ENCODE assay signal across 21 cellular contexts in the genomic region with DNA sequence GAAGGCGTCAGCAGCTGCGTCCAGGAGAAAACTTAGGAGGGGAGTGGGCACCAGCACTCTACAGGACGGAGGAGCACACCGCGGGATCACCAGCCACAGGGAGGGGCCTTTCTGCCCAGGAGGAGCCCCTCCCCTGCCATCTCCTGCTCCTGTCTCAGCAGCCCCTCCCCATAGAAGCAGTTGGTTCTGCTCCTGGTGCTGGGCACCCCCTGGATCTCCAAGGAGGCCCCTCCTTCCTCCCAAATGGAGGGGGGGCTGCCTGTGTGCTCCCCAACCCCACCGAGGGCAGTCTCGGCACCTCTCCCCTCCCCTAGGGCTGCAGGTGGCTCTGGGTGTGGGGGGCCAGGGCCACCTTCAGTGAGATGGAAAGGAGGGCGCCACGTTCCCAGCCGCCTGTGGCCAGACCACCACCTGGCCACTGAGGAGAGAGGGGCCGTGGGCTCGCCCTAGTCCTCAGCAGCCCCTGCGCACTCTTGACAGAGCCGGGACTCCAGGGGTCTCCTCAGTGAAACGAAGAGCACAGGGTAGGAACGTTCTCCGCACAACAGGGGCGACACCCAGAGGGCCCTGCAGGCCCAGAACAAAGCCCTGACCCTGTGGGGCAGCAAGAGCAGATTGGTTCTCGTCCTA. TPM values are rescaled to one million over a fixed set of nuclear protein-coding genes. Genes with fewer than 3 reads are reported as not detected.
DNase-seq lines count a peak whose midpoint lies in the region; ATAC-seq, FAIRE-seq and TF ChIP-seq lines count a peak whose summit lies in the region.
"Had no signal": no experiment of that assay in that cellular context is flagged by ENCODE, and none has a peak within 500 bp of the region (broad histone marks: within the 10 kb centered on the region; RNA-seq: fewer than 3 reads in every experiment).

No MANE protein-coding gene starts in this region.

- no TSS peak for BruUV-seq in OCI-LY7 (replicated peaks; lab: Mats Ljungman, UMichigan)

- H4K20me1 ChIP-seq in osteoblast (ENCODE audit: insufficient read depth, low read length) (no peaks in the 10 kb centered on the region), OCI-LY7 (ENCODE audit: insufficient read depth, low read length) (no peaks in the 10 kb centered on the region)

- TF ChIP-seq CTCF in RWPE1 (conservative IDR thresholded peaks at IDR 0.05; ENCODE audit: low read depth) (no peak), kidney (IDR thresholded peaks at IDR 0.05; ENCODE audit: borderline replicate concordance, extremely low read depth, insufficient read depth) (no peak), osteoblast (IDR thresholded peaks at IDR 0.05; ENCODE audit: extremely low read depth, low read depth, low read length) (no peak), OCI-LY7 (conservative IDR thresholded peaks at IDR 0.05; ENCODE audit: low read length) (no peak)

- no peak for DNase-seq in RWPE1 (ENCODE audit: low spot score)
- peak; percentile 49 for DNase-seq in kidney
- DNase-seq in osteoblast (ENCODE audit: insufficient read length, low spot score, missing footprints): peak; percentile 56
- no peak for DNase-seq in SKM-1 (lab: John Stamatoyannopoulos, UW; ENCODE audit: unreplicated experiment)
- DNase-seq in OCI-LY7 (ENCODE audit: low spot score): no peak
- DNase-seq in naive thymus-derived CD4-positive, alpha-beta T cell: no peak
- DNase-seq in stimulated activated CD4-positive, alpha-beta T cell treated with anti-CD3 and anti-CD28 coated beads, Interleukin-1b, Interleukin-23, amount 100 ng/mL, for 48 hours: no peak
- DNase-seq: ACHN, DMS79 treated with DMSO at 0.1 percent for 48 hours, MG63, NCI-H1417 treated with DMSO at 0.1 percent for 48 hours, NCI-H187, NCI-H2107, NCI-H446 treated with DMSO at 0.1 percent for 48 hours, NCI-H526 treated with DMSO at 0.1 percent for 48 hours, PC-3, SHP77 treated with DMSO at 0.1 percent for 48 hours had no signal

- peaks cover 0 to 1% (median 0%) of the 10 kb centered on the region in 11 donors for H3K9me3 Mint-ChIP-seq in naive thymus-derived CD4-positive, alpha-beta T cell

- peaks cover 0 to 3% (median 0%) of the 10 kb centered on the region in 5 donors for H3K36me3 Mint-ChIP-seq in naive thymus-derived CD4-positive, alpha-beta T cell

- intact Hi-C loops in kidney (cut with DNase I): no loop called here
- intact Hi-C loops in OCI-LY7 (cut with micrococcal nuclease; ENCODE audit: unreplicated experiment): no loop called here
- intact Hi-C loops in naive thymus-derived CD4-positive, alpha-beta T cell (cut with micrococcal nuclease): no loop called here

- H2AFZ ChIP-seq in osteoblast (ENCODE audit: low read length) (no peak overlapping the region), OCI-LY7 (ENCODE audit: low read length) (no peak overlapping the region)

- H3K27me3 Mint-ChIP-seq in naive thymus-derived CD4-positive, alpha-beta T cell: peaks cover 29 to 41% (median 32%) of the 10 kb centered on the region in 5 donors

- H3K4me2 ChIP-seq in osteoblast (ENCODE audit: insufficient read depth, low read length) (no peak overlapping the region), OCI-LY7 (ENCODE audit: low read length) (no peak overlapping the region)

- H3K79me2 ChIP-seq in osteoblast (ENCODE audit: insufficient read depth, low read length) (no peaks in the 10 kb centered on the region), OCI-LY7 (ENCODE audit: insufficient read depth, low read depth, low read length) (no peaks in the 10 kb centered on the region)

- H3K4me3 Mint-ChIP-seq in naive thymus-derived CD4-positive, alpha-beta T cell: peak overlapping the region in 1 of 10 donors; percentile 6

- H3K9ac ChIP-seq in kidney (ENCODE audit: low read length in 2 of 2): no peak overlapping the region

- H3K27me3 ChIP-seq in osteoblast (ENCODE audit: insufficient read depth, low read length): peaks cover 48% of the 10 kb centered on the region
- H3K27me3 ChIP-seq in naive thymus-derived CD4-positive, alpha-beta T cell (ENCODE audit: control insufficient read depth in 2 of 2, insufficient read depth in 2 of 2, low read length in 2 of 2): peaks cover 0 to 9% of the 10 kb centered on the region in 2 donors
- H3K27me3 ChIP-seq: MG63 had no signal

- H3K27ac ChIP-seq in RWPE1 (peak overlapping the region; percentile 9; the same call in 1 of the 2 replicates), kidney (ENCODE audit: low read depth in 2 of 2, low read length in 2 of 2) (no peak overlapping the region), osteoblast (ENCODE audit: low read depth, low read length) (no peak overlapping the region), OCI-LY7 (ENCODE audit: low read depth, low read length, poor library complexity, severe bottlenecking) (no peak overlapping the region)
- no peak overlapping the region for H3K27ac ChIP-seq in naive thymus-derived CD4-positive, alpha-beta T cell (ENCODE audit: low read depth, low read length)
- H3K27ac ChIP-seq: SK-N-MC had no signal

- POLR2A ChIA-PET in RWPE1 (lab: Yijun Ruan, JAX; ENCODE audit: low non-redundant PET): no interaction called here
- POLR2A ChIA-PET in OCI-LY7 (lab: Charles Lee): no interaction called here
- POLR2A ChIA-PET in naive thymus-derived CD4-positive, alpha-beta T cell (lab: Charles Lee): no interaction called here

- ATAC-seq in naive thymus-derived CD4-positive, alpha-beta T cell: no peak
- ATAC-seq: PC-3 had no signal

- CTCF ChIA-PET in RWPE1 (lab: Yijun Ruan, JAX) (no interaction called here), OCI-LY7 (lab: Charles Lee; ENCODE audit: unreplicated experiment) (no interaction called here)
- CTCF ChIA-PET in naive thymus-derived CD4-positive, alpha-beta T cell (lab: Charles Lee): no interaction called here

- peaks cover 15 to 31% (median 23%) of the 10 kb centered on the region in 7 donors for H3K4me1 Mint-ChIP-seq in naive thymus-derived CD4-positive, alpha-beta T cell

- H3K9me2 ChIP-seq in OCI-LY7 (ENCODE audit: insufficient read depth, low read length): no peaks in the 10 kb centered on the region

- H3K36me3 ChIP-seq in kidney (ENCODE audit: control insufficient read depth in 1 of 2, insufficient read depth in 2 of 2, low read length in 2 of 2) (no peaks in the 10 kb centered on the region), osteoblast (ENCODE audit: insufficient read depth, low read length) (no peaks in the 10 kb centered on the region), OCI-LY7 (ENCODE audit: insufficient read depth, low read length) (no peaks in the 10 kb centered on the region)
- H3K36me3 ChIP-seq in naive thymus-derived CD4-positive, alpha-beta T cell (ENCODE audit: control insufficient read depth in 2 of 3, insufficient read depth in 3 of 3, low read length in 3 of 3): no peaks in the 10 kb centered on the region
- H3K36me3 ChIP-seq: MG63 had no signal

- no peaks in the 10 kb centered on the region for H3K9me3 ChIP-seq in kidney (ENCODE audit: control insufficient read depth in 1 of 2, low read length in 2 of 2)
- no peaks in the 10 kb centered on the region for H3K9me3 ChIP-seq in osteoblast (ENCODE audit: low read depth, low read length)
- no peaks in the 10 kb centered on the region for H3K9me3 ChIP-seq in OCI-LY7 (ENCODE audit: low read length)
- no peaks in the 10 kb centered on the region for H3K9me3 ChIP-seq in naive thymus-derived CD4-positive, alpha-beta T cell (ENCODE audit: control insufficient read depth in 2 of 3, low read length in 3 of 3)
- H3K9me3 ChIP-seq: MG63 had no signal

- peaks cover 0 to 5% of the 10 kb centered on the region in 2 donors for H3K4me1 ChIP-seq in kidney (ENCODE audit: control insufficient read depth in 1 of 2, insufficient read depth in 1 of 2, low read depth in 1 of 2, low read length in 2 of 2)
- no peaks in the 10 kb centered on the region for H3K4me1 ChIP-seq in osteoblast (ENCODE audit: insufficient read depth, low read length)
- H3K4me1 ChIP-seq in OCI-LY7 (ENCODE audit: insufficient read depth, low read length, poor library complexity, severe bottlenecking): peaks cover 32% of the 10 kb centered on the region
- H3K4me1 ChIP-seq in naive thymus-derived CD4-positive, alpha-beta T cell (ENCODE audit: control insufficient read depth in 2 of 2, insufficient read depth in 2 of 2, low read length in 2 of 2): peaks cover 6 to 7% of the 10 kb centered on the region in 2 donors

- H3K4me3 ChIP-seq in kidney (ENCODE audit: low read length in 2 of 2) (no peak overlapping the region), osteoblast (ENCODE audit: insufficient read depth, low read length) (no peak overlapping the region), OCI-LY7 (ENCODE audit: low read depth, low read length, poor library complexity, severe bottlenecking) (no peak overlapping the region)
- H3K4me3 ChIP-seq in naive thymus-derived CD4-positive, alpha-beta T cell (ENCODE audit: low read length): no peak overlapping the region
- H3K4me3 ChIP-seq: GM12878, MG63, SK-N-MC had no signal

- H3K27ac Mint-ChIP-seq in naive thymus-derived CD4-positive, alpha-beta T cell: no peak overlapping the region

- FAIRE-seq in kidney (lab: Jason Lieb, UNC): no peak
- FAIRE-seq: GM12878 had no signal

RNA-seq across cellular contexts. Expression of gene CPLX1, which starts 37.8 kb away (rescaled TPM):
- 10.2 TPM for total RNA-seq in kidney
- 3.9 TPM for polyA plus RNA-seq in kidney (ENCODE audit: insufficient read depth, low read depth, low replicate concordance)
- not detected in 2 replicates for total RNA-seq in osteoblast
- 0.25 and 0.57 TPM in 2 replicates for total RNA-seq in OCI-LY7 (2014; rRNA removed; shearing (Covaris generic))
- 0.21 and 0.28 TPM in 2 replicates for total RNA-seq in OCI-LY7 (2022)
- total RNA-seq in naive thymus-derived CD4-positive, alpha-beta T cell: 1 to 10 TPM in 2 of 5 experiments, under 1 TPM in 2, not detected in 1; 0.22 to 1.9 (median 1.1) TPM
- polyA plus RNA-seq in naive thymus-derived CD4-positive, alpha-beta T cell: under 1 TPM; 0.17 to 0.35 TPM
- total RNA-seq: LHCN-M2, RPMI7951 had no signal

Comparison
In these comparisons a context has a peak if more than half of its experiments do, and no peak if none do; other contexts are left out.
1. DNase-seq: peak in kidney (single experiment) and osteoblast (single experiment); none in RWPE1 (single experiment), SKM-1 (single experiment), OCI-LY7 (single experiment), naive thymus-derived CD4-positive, alpha-beta T cell (0 of 9) and stimulated activated CD4-positive, alpha-beta T cell treated with anti-CD3 and anti-CD28 coated beads, Interleukin-1b, Interleukin-23, amount 100 ng/mL, for 48 hours (single experiment).